In the genomic region with DNA sequence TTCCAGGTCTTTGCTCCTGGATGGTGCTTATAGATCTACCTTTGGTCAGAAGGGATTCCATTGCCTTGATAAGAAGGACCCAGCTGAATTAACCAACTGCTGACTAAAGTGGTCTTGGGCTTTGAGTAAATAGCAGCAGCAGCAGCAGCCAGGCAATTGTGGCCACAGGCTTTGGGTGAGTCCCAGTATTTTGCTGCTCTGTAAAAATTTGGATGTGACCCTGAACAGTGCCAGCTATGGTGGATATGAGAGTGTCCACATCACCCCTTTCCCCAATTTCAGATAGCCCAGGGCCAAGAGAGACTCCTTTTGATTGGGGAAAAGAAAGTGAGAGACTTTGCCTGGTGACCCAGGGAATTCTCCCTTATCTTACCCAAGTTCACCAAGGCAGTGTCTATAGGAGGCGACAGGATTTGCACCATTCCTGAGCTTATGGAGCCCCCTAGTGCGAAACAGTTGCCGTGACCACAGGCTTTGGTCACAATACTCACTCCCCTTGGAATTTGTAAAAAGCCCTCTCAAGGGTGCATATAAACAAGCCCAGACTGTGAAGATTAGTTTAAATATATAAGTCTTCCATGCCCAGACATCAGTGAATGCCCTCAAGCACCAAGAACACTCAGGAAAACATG, we compare ENCODE assay signal across 9 cellular contexts.
DNase-seq lines count a peak whose midpoint lies in the region; ATAC-seq and TF ChIP-seq lines count a peak whose summit lies in the region.
"Had no signal": no experiment of that assay in that cellular context is flagged by ENCODE, and none has a peak within 500 bp of the region (broad histone marks: within the 10 kb centered on the region; RNA-seq: fewer than 3 reads in every experiment).

No MANE protein-coding gene starts in this region.

- H3K4me2 ChIP-seq in DOHH2 (ENCODE audit: low read length) = no peak overlapping the region
- H3K4me2 ChIP-seq in Loucy (ENCODE audit: low read depth, low read length, poor library complexity, severe bottlenecking) = no peak overlapping the region

- H3K79me2 ChIP-seq in DOHH2 (ENCODE audit: control insufficient read depth, low read length) = no peaks in the 10 kb centered on the region
- no peaks in the 10 kb centered on the region for H3K79me2 ChIP-seq in Loucy (ENCODE audit: insufficient read depth, low read length)

- peaks cover 0 to 2% (median 0%) of the 10 kb centered on the region in 7 donors for H3K9me3 Mint-ChIP-seq in naive B cell

- peak overlapping the region; percentile 31; the same call in 1 of the 2 replicates for H2AFZ ChIP-seq in Loucy (ENCODE audit: low read length)

- ATAC-seq in GM21381 (IDR thresholded peaks at IDR 0.05; ENCODE audit: unreplicated experiment) (peak; percentile 69), naive B cell (ENCODE audit: low read depth in 2 of 2) (peak in 1 of 2 donors; percentile 52), HG03196 (IDR thresholded peaks at IDR 0.05; ENCODE audit: unreplicated experiment) (no peak)

- H3K9ac ChIP-seq in Loucy (ENCODE audit: low read depth, low read length, poor library complexity, severe bottlenecking) = no peak overlapping the region

- peak; percentile 9 for DNase-seq in activated CD4-positive, alpha-beta T cell treated with anti-CD3 and anti-CD28 coated beads, Interleukin-2, amount 50 U/mL, for 48 hours
- peak; percentile 18 for DNase-seq in naive B cell
- DNase-seq in NCI-H345 (lab: John Stamatoyannopoulos, UW) = no peak
- DNase-seq in activated CD4-positive, CD25-positive, alpha-beta regulatory T cell treated with anti-CD3 and anti-CD28 coated beads, Interleukin-2, amount 50 U/mL, for 72 hours = no peak

- no peak overlapping the region for H3K4me3 Mint-ChIP-seq in naive B cell
- H3K4me3 Mint-ChIP-seq: central memory CD8-positive, alpha-beta T cell had no signal

- H3K36me3 Mint-ChIP-seq in naive B cell = no peaks in the 10 kb centered on the region

- H3K36me3 ChIP-seq in DOHH2 (ENCODE audit: control insufficient read depth, low read length) = no peaks in the 10 kb centered on the region
- no peaks in the 10 kb centered on the region for H3K36me3 ChIP-seq in Loucy (ENCODE audit: insufficient read depth, low read length)

- TF ChIP-seq CTCF in DOHH2 (IDR thresholded peaks at IDR 0.05; ENCODE audit: low read depth, low read length, poor library complexity, severe bottlenecking) (peak; percentile 63), Loucy (conservative IDR thresholded peaks at IDR 0.05; ENCODE audit: low read length) (peak; percentile 90)

- H3K4me3 ChIP-seq in DOHH2 (ENCODE audit: low read length) = no peak overlapping the region
- no peak overlapping the region for H3K4me3 ChIP-seq in Loucy (ENCODE audit: low read length, poor library complexity, severe bottlenecking)

- no peak overlapping the region for H3K27ac Mint-ChIP-seq in naive B cell

- peaks cover 0 to 10% (median 5%) of the 10 kb centered on the region in 3 donors for H3K27me3 Mint-ChIP-seq in naive B cell
- H3K27me3 Mint-ChIP-seq: central memory CD8-positive, alpha-beta T cell had no signal

- no peaks in the 10 kb centered on the region for H3K27me3 ChIP-seq in DOHH2 (ENCODE audit: control insufficient read depth, low read length)
- H3K27me3 ChIP-seq in Loucy (ENCODE audit: insufficient read depth, low read length, poor library complexity, severe bottlenecking) = no peaks in the 10 kb centered on the region

- H3K4me1 ChIP-seq in DOHH2 (ENCODE audit: control insufficient read depth, low read length) = no peaks in the 10 kb centered on the region
- H3K4me1 ChIP-seq in Loucy (ENCODE audit: insufficient read depth, low read length, poor library complexity, severe bottlenecking) = peaks cover 6% of the 10 kb centered on the region

- no peak overlapping the region for H3K27ac ChIP-seq in DOHH2 (ENCODE audit: low read depth, low read length)

- H3K9me3 ChIP-seq in DOHH2 (ENCODE audit: control insufficient read depth, insufficient read depth, low read length) (no peaks in the 10 kb centered on the region), Loucy (ENCODE audit: insufficient read depth, low read depth, low read length) (peaks cover 9% of the 10 kb centered on the region; the same call in 1 of the 2 replicates)

- H3F3A ChIP-seq in DOHH2 (ENCODE audit: control insufficient read depth, insufficient read depth) (no peaks in the 10 kb centered on the region), Loucy (ENCODE audit: low read depth) (no peaks in the 10 kb centered on the region)

- no peaks in the 10 kb centered on the region for H3K9me2 ChIP-seq in DOHH2 (replicated peaks; ENCODE audit: control insufficient read depth, low read length)
- H3K9me2 ChIP-seq in Loucy (replicated peaks; ENCODE audit: low read depth, low read length) = no peaks in the 10 kb centered on the region

- H4K20me1 ChIP-seq in DOHH2 (ENCODE audit: control insufficient read depth, insufficient read depth, low read depth, low read length) = no peaks in the 10 kb centered on the region
- H4K20me1 ChIP-seq in Loucy (ENCODE audit: insufficient read depth, low read length, poor library complexity, severe bottlenecking) = no peaks in the 10 kb centered on the region

- no peaks in the 10 kb centered on the region for H3K4me1 Mint-ChIP-seq in naive B cell
- H3K4me1 Mint-ChIP-seq: central memory CD8-positive, alpha-beta T cell had no signal

Comparison
In these comparisons a context has a peak if more than half of its experiments do, and no peak if none do; other contexts are left out.
1. DNase-seq: peak in activated CD4-positive, alpha-beta T cell treated with anti-CD3 and anti-CD28 coated beads, Interleukin-2, amount 50 U/mL, for 48 hours (2 of 2) and naive B cell (single experiment); none in NCI-H345 (single experiment) and activated CD4-positive, CD25-positive, alpha-beta regulatory T cell treated with anti-CD3 and anti-CD28 coated beads, Interleukin-2, amount 50 U/mL, for 72 hours (single experiment).